24 cellular contexts compared by ENCODE assay signal in the genomic region with DNA sequence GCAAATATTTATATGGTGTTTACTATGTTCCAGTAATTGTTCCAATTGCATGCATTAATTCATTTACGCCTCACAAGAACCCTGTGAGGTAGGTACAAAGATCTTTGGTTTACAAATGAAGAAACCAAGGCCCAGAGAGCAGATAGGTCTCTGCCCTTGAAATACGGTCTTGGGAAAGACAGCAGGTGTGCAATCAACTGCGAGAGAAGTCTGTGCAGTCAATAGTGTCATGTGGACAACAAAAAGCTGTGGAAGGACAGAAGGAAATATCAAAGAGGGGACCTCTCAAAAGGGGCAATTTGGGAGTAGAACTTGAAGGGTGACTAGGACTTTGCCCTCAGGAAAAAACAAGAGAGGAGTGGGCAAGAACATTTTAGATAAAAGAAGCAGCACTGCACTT. TPM values are rescaled to one million over a fixed set of nuclear protein-coding genes. Genes with fewer than 3 reads are reported as not detected.
DNase-seq lines count a peak whose midpoint lies in the region; ATAC-seq, FAIRE-seq and TF ChIP-seq lines count a peak whose summit lies in the region.
"Had no signal": no experiment of that assay in that cellular context is flagged by ENCODE, and none has a peak within 500 bp of the region (broad histone marks: within the 10 kb centered on the region; RNA-seq: fewer than 3 reads in every experiment).

No MANE protein-coding gene starts in this region.

- DNase-seq in activated CD8-positive, alpha-beta memory T cell treated with anti-CD3 and anti-CD28 coated beads, Interleukin-2, amount 10 ng/mL, durations not matched to agents 7 days and 5 days = no peak
- no peak for DNase-seq in activated CD8-positive, alpha-beta memory T cell treated with anti-CD3 and anti-CD28 coated beads, Interleukin-2, amount 50 U/mL, for 48 hours
- DNase-seq in stimulated activated naive CD8-positive, alpha-beta T cell treated with anti-CD3 and anti-CD28 coated beads, Interleukin-15, Interleukin-2, amounts not matched to agents 100 U/mL and 50 U/mL, for 24 hours = no peak
- DNase-seq in pancreas (peak in 2 of 6 donors; percentile 18 to 49), HCEC 1CT (no peak)
- DNase-seq: 8988T; ACHN; AML-193; BE2C; CD4-positive, alpha-beta T cell; CD8-positive, alpha-beta memory T cell; DMS53; DMS79 treated with DMSO at 0.1 percent for 48 hours; GF-D8; GOT3 had no signal

- 34 to 41% methylated on average over 3 of the region's 3 CpGs for WGBS in pancreas, 2 donors

- no peak for FAIRE-seq in pancreas (lab: Jason Lieb, UNC)
- FAIRE-seq: A549, GM12891, GM18507, H54 had no signal

- no peaks in the 10 kb centered on the region for H3K27me3 Mint-ChIP-seq in activated CD8-positive, alpha-beta memory T cell treated with anti-CD3 and anti-CD28 coated beads, Interleukin-2, amount 10 ng/mL, durations not matched to agents 7 days and 5 days
- H3K27me3 Mint-ChIP-seq in stimulated activated naive CD8-positive, alpha-beta T cell treated with anti-CD3 and anti-CD28 coated beads, Interleukin-15, Interleukin-2, amounts not matched to agents 100 ng/mL and 50 ng/mL, for 24 hours = no peaks in the 10 kb centered on the region
- H3K27me3 Mint-ChIP-seq: CD4-positive, alpha-beta T cell had no signal

- peaks cover 0 to 3% (median 0%) of the 10 kb centered on the region in 3 donors for H3K36me3 ChIP-seq in pancreas
- H3K36me3 ChIP-seq: BE2C had no signal

- TF ChIP-seq CTCF in pancreas (IDR thresholded peaks at IDR 0.05) = no peak

- H3K27ac Mint-ChIP-seq in activated CD8-positive, alpha-beta memory T cell treated with anti-CD3 and anti-CD28 coated beads, Interleukin-2, amount 10 ng/mL, durations not matched to agents 7 days and 5 days = peak overlapping the region; percentile 1
- peak overlapping the region; percentile 23 for H3K27ac Mint-ChIP-seq in stimulated activated naive CD8-positive, alpha-beta T cell treated with anti-CD3 and anti-CD28 coated beads, Interleukin-15, Interleukin-2, amounts not matched to agents 100 ng/mL and 50 ng/mL, for 24 hours
- H3K27ac Mint-ChIP-seq: CD4-positive, alpha-beta T cell had no signal

- no peak overlapping the region for H3K4me3 ChIP-seq in pancreas
- H3K4me3 ChIP-seq: A549; BLaER1 treated with 17β-estradiol and CSF1 and Interleukin-3, amounts not matched to agents 10 nM and 100 nM; HAP-1 had no signal

- no peaks in the 10 kb centered on the region for H3K27me3 ChIP-seq in pancreas
- H3K27me3 ChIP-seq: BE2C; BLaER1 treated with 17β-estradiol and CSF1 and Interleukin-3, amounts not matched to agents 10 nM and 100 nM had no signal

- peaks cover 7% of the 10 kb centered on the region for H3K36me3 Mint-ChIP-seq in activated CD8-positive, alpha-beta memory T cell treated with anti-CD3 and anti-CD28 coated beads, Interleukin-2, amount 10 ng/mL, durations not matched to agents 7 days and 5 days
- peaks cover 11% of the 10 kb centered on the region for H3K36me3 Mint-ChIP-seq in stimulated activated naive CD8-positive, alpha-beta T cell treated with anti-CD3 and anti-CD28 coated beads, Interleukin-15, Interleukin-2, amounts not matched to agents 100 ng/mL and 50 ng/mL, for 24 hours (ENCODE audit: low read depth)

- intact Hi-C loops in pancreas (cut with DNase I) = no loop called here

- no peak overlapping the region for H3K4me3 Mint-ChIP-seq in activated CD8-positive, alpha-beta memory T cell treated with anti-CD3 and anti-CD28 coated beads, Interleukin-2, amount 10 ng/mL, durations not matched to agents 7 days and 5 days
- H3K4me3 Mint-ChIP-seq in stimulated activated naive CD8-positive, alpha-beta T cell treated with anti-CD3 and anti-CD28 coated beads, Interleukin-15, Interleukin-2, amounts not matched to agents 100 ng/mL and 50 ng/mL, for 24 hours = no peak overlapping the region
- H3K4me3 Mint-ChIP-seq: CD14-positive monocyte; CD4-positive, alpha-beta T cell; CD8-positive, alpha-beta memory T cell had no signal

- peaks cover 11 to 17% (median 13%) of the 10 kb centered on the region in 3 donors for H3K4me1 ChIP-seq in pancreas
- H3K4me1 ChIP-seq: BE2C, HAP-1 had no signal

- H3K9me3 ChIP-seq in pancreas = no peaks in the 10 kb centered on the region
- H3K9me3 ChIP-seq: A549; BE2C; BLaER1 treated with 17β-estradiol and CSF1 and Interleukin-3, amounts not matched to agents 10 nM and 100 nM; HAP-1 had no signal

- CTCF ChIA-PET in activated CD8-positive, alpha-beta memory T cell treated with anti-CD3 and anti-CD28 coated beads, Interleukin-2, amount 10 ng/mL, durations not matched to agents 7 days and 5 days (lab: Charles Lee) = no interaction called here

- ATAC-seq in activated CD8-positive, alpha-beta memory T cell treated with anti-CD3 and anti-CD28 coated beads, Interleukin-2, amount 10 ng/mL, durations not matched to agents 7 days and 5 days = no peak
- no peak for ATAC-seq in stimulated activated naive CD8-positive, alpha-beta T cell treated with anti-CD3 and anti-CD28 coated beads, Interleukin-15, Interleukin-2, amounts not matched to agents 100 U/mL and 50 U/mL, for 24 hours
- ATAC-seq in pancreas (peak; percentile 43 to 63 (median 53)), GM19397 (IDR thresholded peaks at IDR 0.05; ENCODE audit: unreplicated experiment) (no peak)
- ATAC-seq: A549 had no signal

- H3K9me3 Mint-ChIP-seq in activated CD8-positive, alpha-beta memory T cell treated with anti-CD3 and anti-CD28 coated beads, Interleukin-2, amount 10 ng/mL, durations not matched to agents 7 days and 5 days (ENCODE audit: low read depth) = no peaks in the 10 kb centered on the region
- H3K9me3 Mint-ChIP-seq in stimulated activated naive CD8-positive, alpha-beta T cell treated with anti-CD3 and anti-CD28 coated beads, Interleukin-15, Interleukin-2, amounts not matched to agents 100 ng/mL and 50 ng/mL, for 24 hours = no peaks in the 10 kb centered on the region
- H3K9me3 Mint-ChIP-seq: CD14-positive monocyte; CD4-positive, alpha-beta T cell; CD8-positive, alpha-beta memory T cell had no signal

- peak overlapping the region in 3 of 4 donors; percentile 3 to 60 (median 50) for H3K27ac ChIP-seq in pancreas
- H3K27ac ChIP-seq: A549; BLaER1 treated with 17β-estradiol and CSF1 and Interleukin-3, amounts not matched to agents 10 nM and 100 nM had no signal

- H3K4me1 Mint-ChIP-seq in activated CD8-positive, alpha-beta memory T cell treated with anti-CD3 and anti-CD28 coated beads, Interleukin-2, amount 10 ng/mL, durations not matched to agents 7 days and 5 days = no peaks in the 10 kb centered on the region
- H3K4me1 Mint-ChIP-seq in stimulated activated naive CD8-positive, alpha-beta T cell treated with anti-CD3 and anti-CD28 coated beads, Interleukin-15, Interleukin-2, amounts not matched to agents 100 ng/mL and 50 ng/mL, for 24 hours (ENCODE audit: low read depth) = peaks cover 13% of the 10 kb centered on the region
- H3K4me1 Mint-ChIP-seq: CD14-positive monocyte; CD8-positive, alpha-beta memory T cell had no signal

RNA-seq across cellular contexts. Expression of gene CNTF, which starts 8.9 kb away (rescaled TPM):
- total RNA-seq in activated CD8-positive, alpha-beta memory T cell treated with anti-CD3 and anti-CD28 coated beads, Interleukin-2, amount 10 ng/mL, durations not matched to agents 7 days and 5 days = 1 to 10 TPM; 3.4 to 3.5 TPM
- total RNA-seq in pancreas = under 1 TPM; 0.31 to 0.63 (median 0.51) TPM
- polyA plus RNA-seq in pancreas = under 1 TPM; 0.28 to 0.30 TPM
- polyA plus RNA-seq: CD14-positive monocyte; CD8-positive, alpha-beta memory T cell had no signal

RNA-seq across cellular contexts. Expression of gene ZFP91, which starts 52.5 kb away (rescaled TPM):
- total RNA-seq in activated CD8-positive, alpha-beta memory T cell treated with anti-CD3 and anti-CD28 coated beads, Interleukin-2, amount 10 ng/mL, durations not matched to agents 7 days and 5 days = 10 to 100 TPM; 54.8 to 69.7 TPM
- total RNA-seq in pancreas = 10 to 100 TPM; 14.2 to 23.0 (median 21.0) TPM
- 10 to 100 TPM in 1 of 2 donors, 1 to 10 TPM in 1; 6.3 to 12.6 TPM for polyA plus RNA-seq in pancreas

RNA-seq across cellular contexts. Expression of gene LPXN, which starts 55.7 kb away (rescaled TPM):
- 100 to 1,000 TPM; 141 to 225 TPM for total RNA-seq in activated CD8-positive, alpha-beta memory T cell treated with anti-CD3 and anti-CD28 coated beads, Interleukin-2, amount 10 ng/mL, durations not matched to agents 7 days and 5 days
- 10 to 100 TPM in 1 of 6 donors, 1 to 10 TPM in 5; 3.2 to 10.4 (median 5.5) TPM for total RNA-seq in pancreas
- polyA plus RNA-seq in pancreas = 1 to 10 TPM; 4.6 to 5.1 TPM

Comparison
In these comparisons a context has a peak if more than half of its experiments do, and no peak if none do; other contexts are left out.
1. ATAC-seq: peak in pancreas (4 of 4); none in activated CD8-positive, alpha-beta memory T cell treated with anti-CD3 and anti-CD28 coated beads, Interleukin-2, amount 10 ng/mL, durations not matched to agents 7 days and 5 days (single experiment), stimulated activated naive CD8-positive, alpha-beta T cell treated with anti-CD3 and anti-CD28 coated beads, Interleukin-15, Interleukin-2, amounts not matched to agents 100 U/mL and 50 U/mL, for 24 hours (single experiment) and GM19397 (single experiment).
2. RNA of gene LPXN, which starts 55.7 kb away (total RNA-seq): 141 to 225 TPM in activated CD8-positive, alpha-beta memory T cell treated with anti-CD3 and anti-CD28 coated beads, Interleukin-2, amount 10 ng/mL, durations not matched to agents 7 days and 5 days; 3.2 to 10.4 TPM in pancreas; every median in the first group is over 10 times any median in the second.